Comparison of ENCODE assay signal across 12 cellular contexts in the genomic region with DNA sequence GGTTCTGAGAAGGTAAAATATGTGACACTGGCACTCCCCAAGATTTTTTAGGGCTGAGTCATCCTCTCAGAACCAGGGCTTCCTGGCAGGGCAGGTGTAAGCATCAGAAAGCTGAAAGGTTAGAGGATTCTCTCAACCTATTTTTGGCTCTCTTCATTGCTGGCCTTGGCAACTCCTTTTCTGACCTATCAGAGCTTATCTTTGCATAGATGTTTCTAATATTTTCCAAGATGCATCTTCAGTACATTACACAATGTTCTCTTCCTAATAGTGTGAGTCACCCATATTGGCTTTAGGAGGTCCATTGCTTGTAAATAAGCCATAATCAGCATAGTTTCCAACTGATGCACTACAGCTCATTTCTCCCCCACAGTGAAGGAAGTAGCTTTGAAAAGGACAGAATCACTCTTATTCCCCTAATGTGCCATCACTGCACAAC.
DNase-seq lines count a peak whose midpoint lies in the region; ATAC-seq, FAIRE-seq and TF ChIP-seq lines count a peak whose summit lies in the region.
"Had no signal": no experiment of that assay in that cellular context is flagged by ENCODE, and none has a peak within 500 bp of the region (broad histone marks: within the 10 kb centered on the region; RNA-seq: fewer than 3 reads in every experiment).

No MANE protein-coding gene starts in this region.

- DNase-seq in DMS53 (lab: John Stamatoyannopoulos, UW) (peak; percentile 78), NCI-H146 treated with DMSO at 0.1 percent for 48 hours (lab: John Stamatoyannopoulos, UW; ENCODE audit: unreplicated experiment) (peak; percentile 16), H1 (ENCODE audit: low read depth in 1 of 2, low spot score in 2 of 2) (no peak), omental fat pad (ENCODE audit: low spot score) (no peak), DMS 273 treated with DMSO at 0.1 percent for 48 hours (lab: John Stamatoyannopoulos, UW) (no peak), frontal cortex (ENCODE audit: low spot score in 2 of 2) (no peak)
- DNase-seq in CD4-positive, alpha-beta T cell: no peak
- DNase-seq in activated T-cell treated with anti-CD3 and anti-CD28 coated beads, Interleukin-2, amount 50 U/mL, for 48 hours: no peak
- DNase-seq: activated naive CD4-positive, alpha-beta T cell treated with anti-CD3 and anti-CD28 coated beads, Interleukin-2, amount 50 U/mL, for 16 hours; DMS79; head of caudate nucleus had no signal

- CTCF ChIA-PET in H1 (lab: Charles Lee; ENCODE audit: partially characterized antibody): no interaction called here
- CTCF ChIA-PET in CD4-positive, alpha-beta T cell (lab: Charles Lee): no interaction called here

- peak; percentile 95 for ATAC-seq in omental fat pad (ENCODE audit: low FRiP score)
- no peak for ATAC-seq in CD4-positive, alpha-beta T cell (ENCODE audit: poor library complexity)

- no peak overlapping the region for H4K8ac ChIP-seq in H1 (ENCODE audit: extremely low read depth, insufficient read depth, low read length)

- TF ChIP-seq RAD21 in H1 (IDR thresholded peaks at IDR 0.05 in 1 of 2, conservative IDR thresholded peaks at IDR 0.05 in 1 of 2; ENCODE audit: low read depth in 2 of 2, low read length in 2 of 2): no peak

- H3K36me3 Mint-ChIP-seq in CD4-positive, alpha-beta T cell (ENCODE audit: low read depth): no peaks in the 10 kb centered on the region
- H3K36me3 Mint-ChIP-seq: neural progenitor cell had no signal

- no peak overlapping the region for H2BK12ac ChIP-seq in H1 (ENCODE audit: low read depth, low read length)

- no peaks in the 10 kb centered on the region for H3K27me3 Mint-ChIP-seq in CD4-positive, alpha-beta T cell

- H4K20me1 ChIP-seq in H1 (replicated peaks in 1 of 2; ENCODE audit: control insufficient read depth in 1 of 2, insufficient read depth in 2 of 2, low read length in 2 of 2): no peaks in the 10 kb centered on the region

- H3K4me3 ChIP-seq in H1 (ENCODE audit: extremely low read depth in 1 of 4, insufficient read depth in 2 of 4, low read depth in 3 of 4, low read length in 4 of 4): no peak overlapping the region
- H3K4me3 ChIP-seq: neural progenitor cell had no signal

- intact Hi-C loops in CD4-positive, alpha-beta T cell (cut with DNase I, micrococcal nuclease): no loop called here

- no peak for TF ChIP-seq CTCF in H1 (IDR thresholded peaks at IDR 0.05; ENCODE audit: control extremely low read depth in 1 of 3, insufficient read depth in 1 of 3, low read depth in 1 of 3, low read length in 3 of 3)
- TF ChIP-seq CTCF in omental fat pad (IDR thresholded peaks at IDR 0.05): no peak
- no peak for TF ChIP-seq CTCF in CD4-positive, alpha-beta T cell (IDR thresholded peaks at IDR 0.05)

- no peaks in the 10 kb centered on the region for H3K36me3 ChIP-seq in H1 (ENCODE audit: control insufficient read depth in 2 of 4, insufficient read depth in 4 of 4, low read length in 3 of 4)
- H3K36me3 ChIP-seq: neural progenitor cell had no signal

- no peak overlapping the region for H2BK20ac ChIP-seq in H1 (ENCODE audit: low read length)

- no peak overlapping the region for H2AK5ac ChIP-seq in H1 (ENCODE audit: low read depth, low read length)

- no peak overlapping the region for H3K18ac ChIP-seq in H1 (ENCODE audit: extremely low read depth, low read length)

- H4K91ac ChIP-seq in H1 (replicated peaks; ENCODE audit: insufficient read length, low read length): no peak overlapping the region

- POLR2A ChIA-PET in H1 (lab: Charles Lee; ENCODE audit: partially characterized antibody): interaction anchor here (0.6 kb wide), 1 partner anchor 82 kb away, joined by 3 read pairs; no protein-coding TSS in a partner anchor
- POLR2A ChIA-PET in CD4-positive, alpha-beta T cell (lab: Charles Lee): no interaction called here

- no peak overlapping the region for H2BK5ac ChIP-seq in H1 (ENCODE audit: low read depth, low read length)

- peaks cover 11% of the 10 kb centered on the region for H3K9me3 Mint-ChIP-seq in CD4-positive, alpha-beta T cell
- H3K9me3 Mint-ChIP-seq: neural progenitor cell had no signal

- no peaks in the 10 kb centered on the region for H3K4me1 Mint-ChIP-seq in CD4-positive, alpha-beta T cell (ENCODE audit: low read depth)

- no peak overlapping the region for H2BK120ac ChIP-seq in H1 (replicated peaks; ENCODE audit: low read depth, low read length)

- no peaks in the 10 kb centered on the region for H3K9me3 ChIP-seq in H1 (ENCODE audit: insufficient read depth in 2 of 2, low read depth in 1 of 2, low read length in 1 of 2)
- H3K9me3 ChIP-seq in CD4-positive, alpha-beta T cell (ENCODE audit: control insufficient read depth, low read length): no peaks in the 10 kb centered on the region

- no peaks in the 10 kb centered on the region for H3K23me2 ChIP-seq in H1 (ENCODE audit: low read depth, low read length)

- no peak overlapping the region for H3K56ac ChIP-seq in H1 (replicated peaks; ENCODE audit: insufficient read length, low read depth, low read length)

- H3K4ac ChIP-seq in H1 (replicated peaks; ENCODE audit: insufficient read length, low read depth, low read length): no peak overlapping the region

- no peak overlapping the region for H3K27ac ChIP-seq in H1 (ENCODE audit: low read depth, low read length)
- no peak overlapping the region for H3K27ac ChIP-seq in CD4-positive, alpha-beta T cell (ENCODE audit: low read depth, low read length)
- H3K27ac ChIP-seq: neural progenitor cell had no signal

- no peak for TF ChIP-seq EP300 in H1 (IDR thresholded peaks at IDR 0.05; ENCODE audit: borderline replicate concordance in 1 of 2, low read depth in 2 of 2, low read length in 2 of 2)

- no peak for FAIRE-seq in H1 (lab: Jason Lieb, UNC)
- no peak for FAIRE-seq in frontal cortex (lab: Jason Lieb, UNC)

- TF ChIP-seq POLR2A in H1 (IDR thresholded peaks at IDR 0.05; ENCODE audit: control extremely low read depth in 1 of 2, low read depth in 2 of 2, low read length in 2 of 2): no peak

- H2AFZ ChIP-seq in H1 (ENCODE audit: low read length): no peak overlapping the region
- H2AFZ ChIP-seq: neural progenitor cell had no signal

- H3K4me2 ChIP-seq in H1 (ENCODE audit: insufficient read depth in 1 of 2, low read depth in 2 of 2, low read length in 2 of 2): no peak overlapping the region
- H3K4me2 ChIP-seq: neural progenitor cell had no signal

- H3K23ac ChIP-seq in H1 (ENCODE audit: insufficient read length): no peak overlapping the region

- H4K5ac ChIP-seq in H1 (ENCODE audit: insufficient read length, low read depth, low read length): no peak overlapping the region

- no peak overlapping the region for H2BK15ac ChIP-seq in H1 (ENCODE audit: low read length)

- H3K14ac ChIP-seq in H1 (ENCODE audit: insufficient read length): no peak overlapping the region

- peaks cover 0 to 3% (median under 1%) of the 10 kb centered on the region in 4 experiments; a peak in 1 of 7 replicates for H3K4me1 ChIP-seq in H1 (replicated peaks in 1 of 4; ENCODE audit: control insufficient read depth in 3 of 4, insufficient read depth in 4 of 4, low read length in 3 of 4)
- H3K4me1 ChIP-seq: neural progenitor cell had no signal

- no peaks in the 10 kb centered on the region for H3K27me3 ChIP-seq in H1 (replicated peaks in 1 of 4; ENCODE audit: control insufficient read depth in 3 of 4, extremely low read depth in 1 of 4, insufficient read depth in 3 of 4, low read length in 3 of 4)
- H3K27me3 ChIP-seq in CD4-positive, alpha-beta T cell (ENCODE audit: control insufficient read depth, insufficient read depth, low read length): no peaks in the 10 kb centered on the region
- H3K27me3 ChIP-seq: neural progenitor cell had no signal

- H3K4me3 Mint-ChIP-seq in CD4-positive, alpha-beta T cell: no peak overlapping the region
- H3K4me3 Mint-ChIP-seq: neural progenitor cell had no signal

- H3K9ac ChIP-seq in H1 (replicated peaks in 1 of 4; ENCODE audit: extremely low read depth in 1 of 4, low read depth in 3 of 4, low read length in 3 of 4): no peak overlapping the region
- H3K9ac ChIP-seq: neural progenitor cell had no signal

- no peak overlapping the region for H3K27ac Mint-ChIP-seq in CD4-positive, alpha-beta T cell
- H3K27ac Mint-ChIP-seq: neural progenitor cell had no signal

- no peaks in the 10 kb centered on the region for H3K79me2 ChIP-seq in H1 (ENCODE audit: control insufficient read depth in 1 of 2, insufficient read depth in 2 of 2, low read length in 2 of 2)

- no peaks in the 10 kb centered on the region for H3K79me1 ChIP-seq in H1 (ENCODE audit: low read depth, low read length)

TF ChIP-seq in H1, 55 proteins besides CTCF, POLR2A, EP300 and RAD21:
- TF ChIP-seq JUND (IDR thresholded peaks at IDR 0.05; ENCODE audit: low read length) (peak; percentile 84), TBP (IDR thresholded peaks at IDR 0.05; ENCODE audit: low read depth, low read length) (no peak), JUN (IDR thresholded peaks at IDR 0.05; ENCODE audit: low read depth, low read length) (peak; percentile 54; the same call in 1 of the 2 replicates), MAFK (IDR thresholded peaks at IDR 0.05; ENCODE audit: low read depth, low read length) (0 out of 2 replicates have a peak, but pooled peaks have one; percentile 17)
- TF ChIP-seq, protein P1, sequence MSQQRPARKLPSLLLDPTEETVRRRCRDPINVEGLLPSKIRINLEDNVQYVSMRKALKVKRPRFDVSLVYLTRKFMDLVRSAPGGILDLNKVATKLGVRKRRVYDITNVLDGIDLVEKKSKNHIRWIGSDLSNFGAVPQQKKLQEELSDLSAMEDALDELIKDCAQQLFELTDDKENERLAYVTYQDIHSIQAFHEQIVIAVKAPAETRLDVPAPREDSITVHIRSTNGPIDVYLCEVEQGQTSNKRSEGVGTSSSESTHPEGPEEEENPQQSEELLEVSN (IDR thresholded peaks at IDR 0.05): no peak

Comparison
In these comparisons a context has a peak if more than half of its experiments do, and no peak if none do; other contexts are left out.
1. DNase-seq: peak in DMS53 (single experiment) and NCI-H146 treated with DMSO at 0.1 percent for 48 hours (single experiment); none in H1 (0 of 2), omental fat pad (single experiment), CD4-positive, alpha-beta T cell (0 of 10), activated T-cell treated with anti-CD3 and anti-CD28 coated beads, Interleukin-2, amount 50 U/mL, for 48 hours (0 of 2), DMS 273 treated with DMSO at 0.1 percent for 48 hours (single experiment) and frontal cortex (0 of 2).